In the genomic region with DNA sequence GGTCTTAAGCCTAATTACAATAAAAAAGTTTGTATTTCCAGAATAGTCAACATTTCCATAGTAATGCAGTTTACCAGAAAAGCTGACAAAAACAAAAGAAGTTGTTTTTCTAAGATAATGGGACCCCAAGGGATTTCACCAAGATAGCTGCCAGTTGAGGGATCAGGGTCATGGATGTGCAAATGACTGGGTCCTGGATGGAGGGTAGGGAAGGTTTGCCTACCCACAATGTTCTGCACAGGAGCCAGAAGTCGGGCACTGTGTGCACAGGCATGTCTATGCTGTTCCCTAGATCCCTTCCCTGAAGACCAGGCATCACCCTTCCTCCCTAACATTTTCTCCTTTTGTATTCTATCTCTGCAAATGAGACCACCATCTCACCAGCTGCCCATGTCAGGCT, we compare ENCODE assay signal across 22 cellular contexts.
A peak's percentile ranks its signal among the peaks of the same experiment; 100 is the strongest.
DNase-seq lines count a peak whose midpoint lies in the region; ATAC-seq and TF ChIP-seq lines count a peak whose summit lies in the region.
"Had no signal": no experiment of that assay in that cellular context is flagged by ENCODE, and none has a peak within 500 bp of the region (broad histone marks: within the 10 kb centered on the region; RNA-seq: fewer than 3 reads in every experiment).

No MANE protein-coding gene starts in this region.

- 80% methylated on average over 1 of the region's 1 CpG for WGBS in smooth muscle cell (ENCODE audit: low lambda C conversion rate)

- H3K36me3 Mint-ChIP-seq in activated naive CD4-positive, alpha-beta T cell treated with anti-CD3 and anti-CD28 coated beads, Interleukin-2, amount 10 ng/mL, durations not matched to agents 7 days and 5 days: peaks cover 71% of the 10 kb centered on the region
- peaks cover 12% of the 10 kb centered on the region for H3K36me3 Mint-ChIP-seq in chondrocyte (ENCODE audit: low read depth)

- H3K4me2 ChIP-seq in smooth muscle cell: no peak overlapping the region

- H3K36me3 ChIP-seq in NT2/D1 (ENCODE audit: insufficient read depth, insufficient read length, low read length): no peaks in the 10 kb centered on the region
- no peaks in the 10 kb centered on the region for H3K36me3 ChIP-seq in smooth muscle cell (ENCODE audit: low read depth)
- H3K36me3 ChIP-seq: gastrocnemius medialis had no signal

- peaks cover 40% of the 10 kb centered on the region for H3K79me2 ChIP-seq in smooth muscle cell (ENCODE audit: low read depth)

- no peaks in the 10 kb centered on the region for H3K27me3 Mint-ChIP-seq in activated naive CD4-positive, alpha-beta T cell treated with anti-CD3 and anti-CD28 coated beads, Interleukin-2, amount 10 ng/mL, durations not matched to agents 7 days and 5 days
- H3K27me3 Mint-ChIP-seq in chondrocyte (ENCODE audit: low read depth): no peaks in the 10 kb centered on the region
- H3K27me3 Mint-ChIP-seq: brain had no signal

- no peak for TF ChIP-seq CTCF in chondrocyte (IDR thresholded peaks at IDR 0.05)
- TF ChIP-seq CTCF in smooth muscle cell (IDR thresholded peaks at IDR 0.05; ENCODE audit: borderline replicate concordance, insufficient read depth, poor library complexity, severe bottlenecking): no peak

- H2AFZ ChIP-seq in smooth muscle cell (ENCODE audit: low read depth): no peak overlapping the region

- H3K4me3 Mint-ChIP-seq in activated naive CD4-positive, alpha-beta T cell treated with anti-CD3 and anti-CD28 coated beads, Interleukin-2, amount 10 ng/mL, durations not matched to agents 7 days and 5 days: peak overlapping the region; percentile 11
- H3K4me3 Mint-ChIP-seq in chondrocyte (ENCODE audit: unreplicated experiment): no peak overlapping the region
- H3K4me3 Mint-ChIP-seq: brain had no signal

- H4K20me1 ChIP-seq in smooth muscle cell (ENCODE audit: low read depth): peaks cover 51% of the 10 kb centered on the region

- peak overlapping the region; percentile 93 for H3K27ac Mint-ChIP-seq in activated naive CD4-positive, alpha-beta T cell treated with anti-CD3 and anti-CD28 coated beads, Interleukin-2, amount 10 ng/mL, durations not matched to agents 7 days and 5 days
- H3K27ac Mint-ChIP-seq in chondrocyte (ENCODE audit: unreplicated experiment): peak overlapping the region; percentile 91

- H3K4me3 ChIP-seq in NT2/D1 (ENCODE audit: insufficient read length, low read depth) (no peak overlapping the region), smooth muscle cell (no peak overlapping the region)
- H3K4me3 ChIP-seq: gastrocnemius medialis, lung, testis had no signal

- no peak for DNase-seq in activated naive CD4-positive, alpha-beta T cell treated with anti-CD3 and anti-CD28 coated beads, Interleukin-2, amount 10 ng/mL, durations not matched to agents 7 days and 5 days
- DNase-seq in activated naive CD4-positive, alpha-beta T cell (lab: John Stamatoyannopoulos, UW): no peak
- DNase-seq in NT2/D1 (ENCODE audit: low read depth, low spot score): peak; percentile 44
- DNase-seq in chondrocyte (ENCODE audit: low spot score): no peak
- no peak for DNase-seq in smooth muscle cell (lab: John Stamatoyannopoulos, UW; ENCODE audit: unreplicated experiment)
- no peak for DNase-seq in EL
- no peak for DNase-seq in pons (ENCODE audit: low spot score)
- DNase-seq: activated CD4-positive, alpha-beta T cell treated with anti-CD3 and anti-CD28 coated beads, Interleukin-2, amount 50 U/mL, for 4 hours; activated gamma-delta T cell; COR-L47; gastrocnemius medialis; NCI-H2029 treated with DMSO at 0.1 percent for 48 hours; NCI-H510A treated with DMSO at 0.1 percent for 48 hours; posterior cingulate gyrus; SHP77; stimulated activated CD4-positive, alpha-beta T cell treated with anti-CD3 and anti-CD28 coated beads, Interleukin-4, amount 100 ng/mL, for 1 hour; T-helper 9 cell; testis had no signal

- H3K27ac ChIP-seq in smooth muscle cell (ENCODE audit: low read depth): peak overlapping the region; percentile 52
- H3K27ac ChIP-seq: epithelial cell of prostate, gastrocnemius medialis, testis had no signal

- H3K27me3 ChIP-seq in NT2/D1 (ENCODE audit: insufficient read depth, insufficient read length): no peaks in the 10 kb centered on the region
- H3K27me3 ChIP-seq in smooth muscle cell (ENCODE audit: low read depth): no peaks in the 10 kb centered on the region
- H3K27me3 ChIP-seq: gastrocnemius medialis, testis had no signal

- ATAC-seq in GM18517 (IDR thresholded peaks at IDR 0.05; ENCODE audit: unreplicated experiment): no peak
- ATAC-seq: gastrocnemius medialis had no signal

- no peaks in the 10 kb centered on the region for H3K9me3 ChIP-seq in NT2/D1 (ENCODE audit: insufficient read depth, low read length)
- no peaks in the 10 kb centered on the region for H3K9me3 ChIP-seq in smooth muscle cell (replicated peaks; ENCODE audit: low read depth)
- H3K9me3 ChIP-seq: gastrocnemius medialis, testis had no signal

- peaks cover 6% of the 10 kb centered on the region for H3F3A ChIP-seq in smooth muscle cell (ENCODE audit: low read depth)

- H3K4me1 Mint-ChIP-seq in activated naive CD4-positive, alpha-beta T cell treated with anti-CD3 and anti-CD28 coated beads, Interleukin-2, amount 10 ng/mL, durations not matched to agents 7 days and 5 days: peaks cover 91% of the 10 kb centered on the region
- peaks cover 38% of the 10 kb centered on the region for H3K4me1 Mint-ChIP-seq in chondrocyte (ENCODE audit: low read depth)

- CTCF ChIA-PET in activated naive CD4-positive, alpha-beta T cell treated with anti-CD3 and anti-CD28 coated beads, Interleukin-2, amount 10 ng/mL, durations not matched to agents 7 days and 5 days (lab: Charles Lee): interaction anchor here (1.2 to 1.8 kb wide), 3 partner anchors 41 to 61 kb away, joined by 3 to 6 read pairs (median 5); no protein-coding TSS in a partner anchor

- H3K4me1 ChIP-seq in NT2/D1 (ENCODE audit: insufficient read depth, insufficient read length) (no peaks in the 10 kb centered on the region), smooth muscle cell (ENCODE audit: low read depth) (peaks cover 20% of the 10 kb centered on the region)
- H3K4me1 ChIP-seq: gastrocnemius medialis, testis had no signal

- H3K9ac ChIP-seq in NT2/D1 (ENCODE audit: insufficient read length, low read depth) (no peak overlapping the region), smooth muscle cell (ENCODE audit: low read depth) (no peak overlapping the region)

- peaks cover 17% of the 10 kb centered on the region for H3K9me3 Mint-ChIP-seq in activated naive CD4-positive, alpha-beta T cell treated with anti-CD3 and anti-CD28 coated beads, Interleukin-2, amount 10 ng/mL, durations not matched to agents 7 days and 5 days
- H3K9me3 Mint-ChIP-seq in chondrocyte (ENCODE audit: low read depth): no peaks in the 10 kb centered on the region
